8 cellular contexts compared by ENCODE assay signal in the genomic region with DNA sequence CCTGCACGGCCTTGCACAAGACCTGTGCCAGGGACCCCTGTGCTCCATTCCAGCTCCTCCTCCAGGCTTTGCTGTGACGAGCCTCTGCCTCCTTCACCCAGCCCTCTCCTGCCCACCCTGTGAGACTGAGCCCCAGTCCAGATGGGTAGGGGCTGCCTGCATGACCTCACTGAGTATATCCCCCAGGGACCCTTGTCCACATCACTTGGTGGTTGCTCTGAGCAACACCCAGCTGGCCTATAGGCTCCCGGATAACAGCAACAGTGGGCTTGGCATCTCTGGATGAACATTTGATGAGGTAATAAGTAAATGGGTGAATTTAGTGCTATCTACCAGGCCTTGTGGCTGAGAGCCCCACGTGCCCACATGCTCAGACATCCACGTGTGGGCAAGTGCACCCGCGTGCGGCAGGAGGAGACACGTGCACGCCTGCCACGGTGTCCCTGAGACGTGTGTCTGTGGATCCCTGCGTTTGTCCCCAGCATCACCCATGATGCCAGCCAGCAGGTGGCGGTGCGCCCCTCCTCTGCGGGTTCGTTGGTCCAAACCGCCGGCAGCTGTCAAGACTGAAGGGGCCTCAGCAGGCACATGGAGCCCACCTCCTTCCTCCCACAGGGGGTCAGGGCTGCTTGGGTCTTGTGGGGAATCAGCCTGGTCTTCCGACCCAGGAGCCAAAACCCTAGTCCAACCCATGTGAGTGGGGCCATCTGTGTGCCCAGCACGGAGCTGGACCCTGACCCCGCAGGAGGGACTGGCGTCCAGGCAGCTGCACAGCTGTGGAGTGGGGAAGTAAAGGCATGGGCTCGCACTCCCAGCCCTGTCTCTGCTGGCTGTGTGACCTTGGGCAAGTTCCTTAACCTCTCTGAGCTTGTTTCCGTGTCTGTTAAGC. TPM values are rescaled to one million over a fixed set of nuclear protein-coding genes. Genes with fewer than 3 reads are reported as not detected.
DNase-seq lines count a peak whose midpoint lies in the region; ATAC-seq and FAIRE-seq lines count a peak whose summit lies in the region.

No MANE protein-coding gene starts in this region.

- peak; percentile 68 for DNase-seq in DMS79 (lab: John Stamatoyannopoulos, UW)
- DNase-seq in HTR-8/SVneo (ENCODE audit: insufficient read length, low spot score) = peak; percentile 75
- DNase-seq in NOMO-1 (lab: John Stamatoyannopoulos, UW; ENCODE audit: unreplicated experiment in 2 of 2) = peak; percentile 66 to 73
- peak; percentile 96 for DNase-seq in activated CD8-positive, alpha-beta memory T cell treated with anti-CD3 and anti-CD28 coated beads for 24 hours
- DNase-seq in effector CD8-positive, alpha-beta T cell (lab: John Stamatoyannopoulos, UW) = peak; percentile 70
- peak; percentile 96 for DNase-seq in mesenteric fat pad (ENCODE audit: low spot score)
- DNase-seq in stimulated activated CD8-positive, alpha-beta memory T cell treated with anti-CD3 and anti-CD28 coated beads, Interleukin-15, amount 100 ng/mL, for 4 hours (ENCODE audit: low read depth in 2 of 2) = peak; percentile 77 to 80

- ATAC-seq in GM18517 (IDR thresholded peaks at IDR 0.05; ENCODE audit: unreplicated experiment) = no peak

- FAIRE-seq in HTR-8/SVneo (lab: Jason Lieb, UNC) = peak; percentile 68

RNA-seq across cellular contexts. Expression of gene FGD2, which starts 45.9 kb away (rescaled TPM):
- total RNA-seq in mesenteric fat pad = 32.6 TPM
